Comparison of ENCODE assay signal across 23 cellular contexts in genomic region chr6:48511382-48511781, GRCh38.
"Had no signal": no experiment of that assay in that cellular context is flagged by ENCODE, and none has a peak within 500 bp of the region (broad histone marks: within the 10 kb centered on the region; RNA-seq: fewer than 3 reads in every experiment).

No MANE protein-coding gene starts in this region.

- H3K27ac ChIP-seq: gastroesophageal sphincter, heart left ventricle, hepatocyte, left lung, neural progenitor cell, parathyroid adenoma, prostate gland, right atrium auricular region, stomach, thyroid gland, vagina had no signal

- H3K9me3 ChIP-seq: gastroesophageal sphincter, left lung, mucosa of descending colon, prostate gland, right atrium auricular region, stomach, thyroid gland, vagina had no signal

- H3K27me3 ChIP-seq: gastroesophageal sphincter, heart left ventricle, hepatocyte, left lung, neural progenitor cell, right atrium auricular region, stomach, thyroid gland, vagina had no signal

- H3K4me3 ChIP-seq: gastroesophageal sphincter, heart left ventricle, hepatocyte, left lung, mucosa of descending colon, neural progenitor cell, prostate gland, right atrium auricular region, smooth muscle cell, stomach, thyroid gland, vagina had no signal

- DNase-seq: cortex of kidney; effector memory CD8-positive, alpha-beta T cell; foreskin fibroblast; heart left ventricle; left cardiac atrium; left lung; mesenchymal stem cell; mucosa of descending colon; naive B cell; stimulated activated CD4-positive, alpha-beta T cell treated with anti-CD3 and anti-CD28 coated beads, Interleukin-2, amount 100 ng/mL, for 24 hours; stimulated activated CD4-positive, alpha-beta T cell treated with anti-CD3 and anti-CD28 coated beads, Interleukin-4, amount 100 ng/mL, for 24 hours; stimulated activated naive CD4-positive, alpha-beta T cell treated with Interleukin-2 at 50 U/mL for 16 hours; stomach; thyroid gland; trophoblast cell had no signal

- H3K36me3 ChIP-seq: gastroesophageal sphincter, heart left ventricle, left lung, neural progenitor cell, prostate gland, right atrium auricular region, stomach, thyroid gland, vagina had no signal
